ENCODE assay signal across 14 cellular contexts in genomic region chr19:7137120-7137519, GRCh38.
DNase-seq lines count a peak whose midpoint lies in the region; ATAC-seq, FAIRE-seq and TF ChIP-seq lines count a peak whose summit lies in the region.
"Had no signal": no experiment of that assay in that cellular context is flagged by ENCODE, and none has a peak within 500 bp of the region (broad histone marks: within the 10 kb centered on the region; RNA-seq: fewer than 3 reads in every experiment).

No MANE protein-coding gene starts in this region.

- no peak overlapping the region for H3K4me2 ChIP-seq in HepG2 (ENCODE audit: low read depth, low read length)

- TF ChIP-seq EP300 in HepG2 (IDR thresholded peaks at IDR 0.05; ENCODE audit: low read depth in 2 of 2, low read length in 2 of 2) (no peak), HepG2 (CRISPR knock-in tag; IDR thresholded peaks at IDR 0.05; ENCODE audit: borderline replicate concordance) (no peak), Ishikawa (IDR thresholded peaks at IDR 0.05; ENCODE audit: borderline replicate concordance) (no peak)

- H3K27me3 ChIP-seq in HepG2 (ENCODE audit: control insufficient read depth in 1 of 2, insufficient read depth in 2 of 2, low read length in 2 of 2) (no peaks in the 10 kb centered on the region), right lobe of liver (no peaks in the 10 kb centered on the region)

- 100% methylated on average over 2 of the region's 2 CpGs for WGBS in HepG2 (ENCODE audit: low lambda C conversion rate)
- 30% methylated on average over 2 of the region's 2 CpGs for WGBS in right lobe of liver (ENCODE audit: insufficient coverage, low coverage, low lambda C conversion rate, missing lambda C conversion rate)

- H3K9me3 ChIP-seq in HepG2 (ENCODE audit: low read length) = no peaks in the 10 kb centered on the region
- no peaks in the 10 kb centered on the region for H3K9me3 ChIP-seq in right lobe of liver

- no peak for TF ChIP-seq RAD21 in HepG2 (CRISPR knock-in tag; IDR thresholded peaks at IDR 0.05)
- TF ChIP-seq RAD21 in Ishikawa (IDR thresholded peaks at IDR 0.05; ENCODE audit: low read depth) = no peak

- TF ChIP-seq POLR2A in HepG2 (IDR thresholded peaks at IDR 0.05; ENCODE audit: insufficient read depth in 1 of 2, low read depth in 2 of 2, low read length in 2 of 2) (no peak), right lobe of liver (IDR thresholded peaks at IDR 0.05) (no peak)

- FAIRE-seq in HepG2 (lab: Jason Lieb, UNC) = no peak
- FAIRE-seq: HTR-8/SVneo had no signal

- POLR2A ChIA-PET in HepG2 (lab: Yijun Ruan, JAX) = interaction anchor here (1.5 kb wide), 1 partner anchor 38 kb away, joined by 6 read pairs; no protein-coding TSS in a partner anchor

- H3K4me1 ChIP-seq in HepG2 (ENCODE audit: insufficient read depth, low read length) = peaks cover 27% of the 10 kb centered on the region
- H3K4me1 ChIP-seq in right lobe of liver = peaks cover 0 to 23% (median 9%) of the 10 kb centered on the region in 4 donors

- no peak overlapping the region for H3K9ac ChIP-seq in HepG2 (ENCODE audit: insufficient read depth, low read depth, low read length)
- H3K9ac ChIP-seq: GM23248 had no signal

- H3K36me3 ChIP-seq in HepG2 (replicated peaks in 1 of 2; ENCODE audit: control insufficient read depth in 1 of 2, insufficient read depth in 2 of 2, low read length in 2 of 2) (peaks cover 14 to 43% of the 10 kb centered on the region in 2 experiments), right lobe of liver (peaks cover 5 to 43% (median 18%) of the 10 kb centered on the region in 4 donors)

- no peaks in the 10 kb centered on the region for H4K20me1 ChIP-seq in HepG2 (ENCODE audit: insufficient read depth, low read length)

- ATAC-seq in HepG2 (no peak), right lobe of liver (no peak), HG03439 (IDR thresholded peaks at IDR 0.05; ENCODE audit: unreplicated experiment) (no peak)

- no peak for DNase-seq in HepG2 (ENCODE audit: low spot score)
- DNase-seq in right lobe of liver = no peak
- peak; percentile 3 for DNase-seq in fibroblast of mammary gland (ENCODE audit: low read depth)
- no peak for DNase-seq in NCI-H2107 (lab: John Stamatoyannopoulos, UW)
- no peak for DNase-seq in islet precursor cell
- DNase-seq: CD8-positive, alpha-beta memory T cell; DMS53; GF-D8; GM23248; H9; KG1 had no signal

- intact Hi-C loops in HepG2 (cut with micrococcal nuclease; ENCODE audit: unreplicated experiment) (loop anchor here (5.0 kb wide), 1 partner anchor 260 kb away; no protein-coding TSS in a partner anchor), right lobe of liver (cut with DNase I) (no loop called here)

- H3K4me3 ChIP-seq in HepG2 (replicated peaks in 1 of 3; ENCODE audit: insufficient read depth in 1 of 3, low read depth in 2 of 3, low read length in 3 of 3) (no peak overlapping the region), right lobe of liver (no peak overlapping the region), fibroblast of mammary gland (ENCODE audit: control insufficient read depth, low read depth, low read length) (no peak overlapping the region)
- H3K4me3 ChIP-seq: GM23248 had no signal

- CTCF ChIA-PET in HepG2 (lab: Yijun Ruan, JAX; ENCODE audit: low intra/inter-chr PET ratio, low total read pairs) = no interaction called here

- H3K79me2 ChIP-seq in HepG2 (ENCODE audit: insufficient read depth, low read length) = no peaks in the 10 kb centered on the region

- H3K27ac ChIP-seq in HepG2 (ENCODE audit: extremely low read length, insufficient read depth, low read length) (no peak overlapping the region), right lobe of liver (peak overlapping the region in 1 of 3 donors; percentile 55)
- H3K27ac ChIP-seq: GM23248 had no signal

- in situ Hi-C loops in HepG2 (cut with HindIII; ENCODE audit: extremely low pct_ligation_motif_present, low pct_unique_long_range_greater_than_20kb) = no loop called here

- H2AFZ ChIP-seq in HepG2 (ENCODE audit: low read length) = no peak overlapping the region
- H2AFZ ChIP-seq: GM23248 had no signal

- TF ChIP-seq CTCF in HepG2 (CRISPR knock-in tag; IDR thresholded peaks at IDR 0.05) (no peak), right lobe of liver (IDR thresholded peaks at IDR 0.05) (no peak), fibroblast of mammary gland (conservative IDR thresholded peaks at IDR 0.05; ENCODE audit: control insufficient read depth, insufficient read depth, low read depth, low read length) (no peak)

- no TSS peak for BruUV-seq in HepG2 (replicated peaks; lab: Mats Ljungman, UMichigan)

TF ChIP-seq in HepG2, 621 proteins besides CTCF, POLR2A, EP300 and RAD21:
- TF ChIP-seq ZNF143 (CRISPR knock-in tag; IDR thresholded peaks at IDR 0.05) = 0 out of 2 replicates have a peak, but pooled peaks have one; percentile 26
- no peak for TF ChIP-seq NR2F1 (CRISPR knock-in tag; IDR thresholded peaks at IDR 0.05)
- peak; percentile 78 for TF ChIP-seq RAD51 (IDR thresholded peaks at IDR 0.05; ENCODE audit: borderline replicate concordance)
- peak; percentile 70 for TF ChIP-seq USF2 (IDR thresholded peaks at IDR 0.05; ENCODE audit: low read depth, low read length)
- no peak; the same call in 1 of the 2 replicates for TF ChIP-seq USF2 (CRISPR knock-in tag; IDR thresholded peaks at IDR 0.05; ENCODE audit: borderline replicate concordance)
- no peak for TF ChIP-seq PHF5A (CRISPR knock-in tag; IDR thresholded peaks at IDR 0.05; ENCODE audit: low read depth, unreplicated experiment)
- no peak for TF ChIP-seq GATAD2A (CRISPR knock-in tag; IDR thresholded peaks at IDR 0.05)

TF ChIP-seq in Ishikawa, 13 proteins besides CTCF, POLR2A, EP300 and RAD21:
- TF ChIP-seq TCF12 (IDR thresholded peaks at IDR 0.05; ENCODE audit: low read depth) (no peak), USF1 (IDR thresholded peaks at IDR 0.05) (peak; percentile 83)
